27 cellular contexts compared by ENCODE assay signal in genomic region chr4:40378619-40379018, GRCh38. TPM values are rescaled to one million over a fixed set of nuclear protein-coding genes. Genes with fewer than 3 reads are reported as not detected.
"Had no signal": no experiment of that assay in that cellular context is flagged by ENCODE, and none has a peak within 500 bp of the region (broad histone marks: within the 10 kb centered on the region; RNA-seq: fewer than 3 reads in every experiment).

No MANE protein-coding gene starts in this region.

- H3K4me3 Mint-ChIP-seq: activated CD4-positive, alpha-beta memory T cell treated with anti-CD3 and anti-CD28 coated beads for 36 hours; activated CD4-positive, alpha-beta T cell treated with anti-CD3 and anti-CD28 coated beads, Interleukin-2, amount 10 ng/mL, durations not matched to agents 7 days and 5 days; activated naive CD4-positive, alpha-beta T cell treated with anti-CD3 and anti-CD28 coated beads, Interleukin-2, amount 10 ng/mL, durations not matched to agents 7 days and 5 days; activated naive CD8-positive, alpha-beta T cell treated with anti-CD3 and anti-CD28 coated beads for 36 hours; activated T-cell treated with anti-CD3 and anti-CD28 coated beads, Interleukin-2, amount 50 U/mL, for 4 hours; central memory CD8-positive, alpha-beta T cell had no signal

- H3K4me1 Mint-ChIP-seq: activated naive CD8-positive, alpha-beta T cell treated with anti-CD3 and anti-CD28 coated beads for 36 hours; central memory CD8-positive, alpha-beta T cell had no signal

- H3K36me3 Mint-ChIP-seq: activated CD4-positive, alpha-beta memory T cell treated with anti-CD3 and anti-CD28 coated beads for 36 hours; activated naive CD4-positive, alpha-beta T cell treated with anti-CD3 and anti-CD28 coated beads, Interleukin-2, amount 10 ng/mL, durations not matched to agents 7 days and 5 days; activated naive CD8-positive, alpha-beta T cell treated with anti-CD3 and anti-CD28 coated beads for 36 hours had no signal

- H3K27me3 Mint-ChIP-seq: activated CD4-positive, alpha-beta memory T cell treated with anti-CD3 and anti-CD28 coated beads for 36 hours; activated naive CD8-positive, alpha-beta T cell treated with anti-CD3 and anti-CD28 coated beads for 36 hours had no signal

- H3K27me3 ChIP-seq: MG63, SJCRH30 had no signal

- H3K9me3 ChIP-seq: MG63, SJCRH30, SK-N-SH had no signal

- H3K27ac ChIP-seq: SJCRH30 had no signal

- H3K4me1 ChIP-seq: SJCRH30 had no signal

- DNase-seq: activated CD4-positive, alpha-beta memory T cell treated with anti-CD3 and anti-CD28 coated beads for 36 hours; activated CD4-positive, alpha-beta T cell treated with anti-CD3 and anti-CD28 coated beads, Interleukin-2, amount 10 ng/mL, durations not matched to agents 7 days and 5 days; activated CD4-positive, CD25-positive, alpha-beta regulatory T cell; activated CD8-positive, alpha-beta memory T cell treated with anti-CD3 and anti-CD28 coated beads for 24 hours; activated gamma-delta T cell; activated naive CD4-positive, alpha-beta T cell treated with anti-CD3 and anti-CD28 coated beads, Interleukin-2, amount 10 ng/mL, durations not matched to agents 7 days and 5 days; activated naive CD8-positive, alpha-beta T cell treated with anti-CD3 and anti-CD28 coated beads for 36 hours; activated T-cell treated with anti-CD3 and anti-CD28 coated beads, Interleukin-2, amount 50 U/mL, for 4 hours; anterior cingulate cortex; MG63; MV-4-11; NCI-H1092 treated with DMSO at 0.1 percent for 48 hours; NCI-H1417 treated with DMSO at 0.1 percent for 48 hours; NCI-H1694; NCI-H2029; NCI-H2107; NCI-H345; NCI-H510A; NCI-H526 treated with DMSO at 0.1 percent for 48 hours; NCI-H82; RPMI8226; SJCRH30; SK-N-SH; T-helper 1 cell had no signal

- H3K36me3 ChIP-seq: MG63, SJCRH30 had no signal

- H3K4me3 ChIP-seq: MG63, SJCRH30 had no signal

- H3K9me3 Mint-ChIP-seq: activated CD4-positive, alpha-beta memory T cell treated with anti-CD3 and anti-CD28 coated beads for 36 hours; activated CD4-positive, alpha-beta T cell treated with anti-CD3 and anti-CD28 coated beads, Interleukin-2, amount 10 ng/mL, durations not matched to agents 7 days and 5 days; activated naive CD4-positive, alpha-beta T cell treated with anti-CD3 and anti-CD28 coated beads, Interleukin-2, amount 10 ng/mL, durations not matched to agents 7 days and 5 days; activated naive CD8-positive, alpha-beta T cell treated with anti-CD3 and anti-CD28 coated beads for 36 hours; activated T-cell treated with anti-CD3 and anti-CD28 coated beads, Interleukin-2, amount 50 U/mL, for 4 hours; central memory CD8-positive, alpha-beta T cell had no signal

- H3K27ac Mint-ChIP-seq: activated CD4-positive, alpha-beta memory T cell treated with anti-CD3 and anti-CD28 coated beads for 36 hours; activated CD4-positive, alpha-beta T cell treated with anti-CD3 and anti-CD28 coated beads, Interleukin-2, amount 10 ng/mL, durations not matched to agents 7 days and 5 days; activated naive CD4-positive, alpha-beta T cell treated with anti-CD3 and anti-CD28 coated beads, Interleukin-2, amount 10 ng/mL, durations not matched to agents 7 days and 5 days; activated naive CD8-positive, alpha-beta T cell treated with anti-CD3 and anti-CD28 coated beads for 36 hours had no signal

RNA-seq across cellular contexts. Expression of gene CHRNA9, which starts 43.5 kb away (rescaled TPM):
- total RNA-seq: activated CD4-positive, alpha-beta T cell treated with anti-CD3 and anti-CD28 coated beads, Interleukin-2, amount 10 ng/mL, durations not matched to agents 7 days and 5 days; activated T-cell treated with anti-CD3 and anti-CD28 coated beads, Interleukin-2, amount 50 U/mL, for 4 hours; OCI-LY7; Right ventricle myocardium inferior had no signal
